Comparison of ENCODE assay signal across 1 cellular context in the genomic region with DNA sequence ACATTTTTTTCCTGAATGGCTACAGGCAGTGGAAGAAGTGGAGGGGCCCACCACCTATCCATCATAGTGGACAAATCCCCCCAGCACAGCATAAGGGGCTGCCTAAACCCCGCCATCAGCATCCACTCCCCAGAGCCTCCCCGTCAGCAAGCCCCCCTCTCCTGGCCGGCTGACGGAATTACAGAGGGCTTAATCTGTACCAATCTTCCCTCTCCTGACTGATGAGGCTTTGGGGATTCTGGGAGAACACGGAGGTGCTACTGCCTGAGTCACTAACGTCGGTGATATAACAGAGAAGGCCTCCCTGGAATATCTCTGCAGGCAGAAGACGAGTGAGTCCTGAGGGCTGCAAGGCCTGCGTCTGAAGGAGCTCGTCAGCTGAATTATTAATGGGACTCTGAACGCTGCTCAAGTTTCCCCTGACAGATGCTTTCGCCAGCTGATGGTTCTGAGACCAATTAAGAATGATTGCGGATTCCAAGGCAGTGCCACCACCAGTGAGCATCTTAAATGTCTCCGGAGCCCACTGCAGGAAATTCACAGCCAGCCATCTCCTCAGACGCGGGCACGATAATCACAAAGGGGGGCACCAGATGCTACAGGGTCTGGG.
A peak's percentile ranks its signal among the peaks of the same experiment; 100 is the strongest.
TF ChIP-seq lines count a peak whose summit lies in the region.

No MANE protein-coding gene starts in this region.

TF ChIP-seq in K562, 482 proteins besides CTCF, POLR2A, EP300 and RAD21:
- TF ChIP-seq ELK3 (CRISPR knock-in tag; IDR thresholded peaks at IDR 0.05) (no peak), FOSL1 (tag; conservative IDR thresholded peaks at IDR 0.05) (peak; percentile 44), CTBP1 (IDR thresholded peaks at IDR 0.05; ENCODE audit: borderline replicate concordance) (0 out of 2 replicates have a peak, but pooled peaks have one; percentile 24), SP2 (IDR thresholded peaks at IDR 0.05; ENCODE audit: extremely low read depth, low read depth, low read length, poor library complexity, severe bottlenecking) (no peak), LCOR (CRISPR knock-in tag; IDR thresholded peaks at IDR 0.05) (no peak), NR2C1 (IDR thresholded peaks at IDR 0.05) (no peak), NR2C1 (tag; IDR thresholded peaks at IDR 0.05) (no peak), DLX4 (CRISPR knock-in tag; IDR thresholded peaks at IDR 0.05) (no peak), MAFG (tag; conservative IDR thresholded peaks at IDR 0.05) (no peak), ZZZ3 (IDR thresholded peaks at IDR 0.05) (no peak), JUND (IDR thresholded peaks at IDR 0.05; ENCODE audit: borderline replicate concordance, low read depth, low read length) (peak; percentile 31), JUND (tag; IDR thresholded peaks at IDR 0.05; ENCODE audit: borderline replicate concordance, low read depth, low read length) (no peak)
- TF ChIP-seq, protein P1, sequence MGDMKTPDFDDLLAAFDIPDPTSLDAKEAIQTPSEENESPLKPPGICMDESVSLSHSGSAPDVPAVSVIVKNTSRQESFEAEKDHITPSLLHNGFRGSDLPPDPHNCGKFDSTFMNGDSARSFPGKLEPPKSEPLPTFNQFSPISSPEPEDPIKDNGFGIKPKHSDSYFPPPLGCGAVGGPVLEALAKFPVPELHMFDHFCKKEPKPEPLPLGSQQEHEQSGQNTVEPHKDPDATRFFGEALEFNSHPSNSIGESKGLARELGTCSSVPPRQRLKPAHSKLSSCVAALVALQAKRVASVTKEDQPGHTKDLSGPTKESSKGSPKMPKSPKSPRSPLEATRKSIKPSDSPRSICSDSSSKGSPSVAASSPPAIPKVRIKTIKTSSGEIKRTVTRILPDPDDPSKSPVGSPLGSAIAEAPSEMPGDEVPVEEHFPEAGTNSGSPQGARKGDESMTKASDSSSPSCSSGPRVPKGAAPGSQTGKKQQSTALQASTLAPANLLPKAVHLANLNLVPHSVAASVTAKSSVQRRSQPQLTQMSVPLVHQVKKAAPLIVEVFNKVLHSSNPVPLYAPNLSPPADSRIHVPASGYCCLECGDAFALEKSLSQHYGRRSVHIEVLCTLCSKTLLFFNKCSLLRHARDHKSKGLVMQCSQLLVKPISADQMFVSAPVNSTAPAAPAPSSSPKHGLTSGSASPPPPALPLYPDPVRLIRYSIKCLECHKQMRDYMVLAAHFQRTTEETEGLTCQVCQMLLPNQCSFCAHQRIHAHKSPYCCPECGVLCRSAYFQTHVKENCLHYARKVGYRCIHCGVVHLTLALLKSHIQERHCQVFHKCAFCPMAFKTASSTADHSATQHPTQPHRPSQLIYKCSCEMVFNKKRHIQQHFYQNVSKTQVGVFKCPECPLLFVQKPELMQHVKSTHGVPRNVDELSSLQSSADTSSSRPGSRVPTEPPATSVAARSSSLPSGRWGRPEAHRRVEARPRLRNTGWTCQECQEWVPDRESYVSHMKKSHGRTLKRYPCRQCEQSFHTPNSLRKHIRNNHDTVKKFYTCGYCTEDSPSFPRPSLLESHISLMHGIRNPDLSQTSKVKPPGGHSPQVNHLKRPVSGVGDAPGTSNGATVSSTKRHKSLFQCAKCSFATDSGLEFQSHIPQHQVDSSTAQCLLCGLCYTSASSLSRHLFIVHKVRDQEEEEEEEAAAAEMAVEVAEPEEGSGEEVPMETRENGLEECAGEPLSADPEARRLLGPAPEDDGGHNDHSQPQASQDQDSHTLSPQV (IDR thresholded peaks at IDR 0.05): 0 out of 2 replicates have a peak, but pooled peaks have one; percentile 33
